In the genomic region with DNA sequence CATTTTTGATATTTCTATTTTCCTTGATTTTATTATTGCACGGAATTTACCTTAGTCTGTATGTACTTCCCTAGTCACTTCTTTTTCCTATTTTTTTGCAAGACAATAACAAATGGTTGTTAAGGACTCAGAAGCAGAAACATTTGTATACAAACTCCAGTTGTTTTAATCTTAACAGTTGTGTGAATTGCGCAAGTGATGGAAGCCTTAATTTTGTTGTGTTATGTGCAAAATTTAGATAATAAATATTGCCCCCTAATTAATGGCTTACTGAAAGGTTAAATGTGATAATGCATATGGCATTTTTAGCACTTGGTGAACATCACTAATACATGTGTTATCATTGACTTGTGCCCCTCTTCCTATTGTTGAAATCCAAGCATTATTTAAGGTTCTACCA, we compare ENCODE assay signal across 34 cellular contexts.
"Had no signal": no experiment of that assay in that cellular context is flagged by ENCODE, and none has a peak within 500 bp of the region (broad histone marks: within the 10 kb centered on the region; RNA-seq: fewer than 3 reads in every experiment).

No MANE protein-coding gene starts in this region.

- FAIRE-seq: astrocyte, TTC549 had no signal

- H3K36me3 Mint-ChIP-seq: activated CD4-positive, alpha-beta memory T cell treated with anti-CD3 and anti-CD28 coated beads for 36 hours; activated naive CD4-positive, alpha-beta T cell treated with anti-CD3 and anti-CD28 coated beads, Interleukin-2, amount 50 U/mL, for 72 hours; activated naive CD8-positive, alpha-beta T cell treated with anti-CD3 and anti-CD28 coated beads for 36 hours had no signal

- DNase-seq: activated B cell treated with CpG ODN at 0.5 μM for 24 hours; activated CD4-positive, alpha-beta memory T cell treated with anti-CD3 and anti-CD28 coated beads for 36 hours; activated CD4-positive, alpha-beta T cell treated with anti-CD3 and anti-CD28 coated beads for 4 hours; activated CD4-positive, alpha-beta T cell treated with anti-CD3 and anti-CD28 coated beads, Interleukin-2, amount 10 ng/mL, durations not matched to agents 24 days and 14 days; activated CD4-positive, alpha-beta T cell treated with anti-CD3 and anti-CD28 coated beads, Interleukin-2, amount 50 U/mL, for 1 hour; activated CD4-positive, alpha-beta T cell treated with anti-CD3 and anti-CD28 coated beads, Interleukin-2, amount 50 U/mL, for 4 hours; activated CD4-positive, CD25-positive, alpha-beta regulatory T cell treated with anti-CD3 and anti-CD28 coated beads, Interleukin-2, amount 50 U/mL, for 72 hours; activated CD8-positive, alpha-beta memory T cell treated with anti-CD3 and anti-CD28 coated beads, Interleukin-2, amount 50 U/mL, for 4 hours; activated CD8-positive, alpha-beta T cell treated with anti-CD3 and anti-CD28 coated beads for 36 hours; activated effector memory CD4-positive, alpha-beta T cell treated with anti-CD3 and anti-CD28 coated beads, Interleukin-2, amount 50 U/mL, for 16 hours; activated gamma-delta T cell treated with Interleukin-2 at 50 U/mL for 16 hours; activated naive CD4-positive, alpha-beta T cell; activated naive CD4-positive, alpha-beta T cell treated with anti-CD3 and anti-CD28 coated beads for 36 hours; activated naive CD4-positive, alpha-beta T cell treated with anti-CD3 and anti-CD28 coated beads, Interleukin-2, amount 50 U/mL, for 16 hours; activated naive CD8-positive, alpha-beta T cell treated with anti-CD3 and anti-CD28 coated beads for 36 hours; activated T-cell treated with anti-CD3 and anti-CD28 coated beads for 4 hours; activated T-cell treated with anti-CD3 and anti-CD28 coated beads, Interleukin-2, amount 50 U/mL, for 24 hours; activated T-cell treated with anti-CD3 and anti-CD28 coated beads, Interleukin-2, amount 50 U/mL, for 48 hours; adrenal gland; amniotic stem cell; aorta; body of pancreas; brain microvascular endothelial cell; central memory CD4-positive, alpha-beta T cell; T-helper 2 cell; T-helper 9 cell had no signal

- H3K4me1 Mint-ChIP-seq: activated B cell treated with CpG ODN at 0.5 μM for 24 hours; activated CD4-positive, alpha-beta T cell treated with anti-CD3 and anti-CD28 coated beads, Interleukin-2, amount 10 ng/mL, durations not matched to agents 24 days and 14 days; activated naive CD8-positive, alpha-beta T cell treated with anti-CD3 and anti-CD28 coated beads for 36 hours; activated T-helper 17 cell treated with anti-CD3 and anti-CD28 coated beads, Interleukin-2, amount 50 U/mL, for 72 hours had no signal

- H3K36me3 ChIP-seq: adrenal gland, brain microvascular endothelial cell had no signal

- H3K4me3 ChIP-seq: adrenal gland, body of pancreas, breast epithelium had no signal

- H3K9me3 ChIP-seq: adrenal gland, body of pancreas, breast epithelium had no signal

- H3K4me1 ChIP-seq: adrenal gland, body of pancreas, breast epithelium had no signal

- H3K27ac ChIP-seq: adrenal gland, body of pancreas, brain microvascular endothelial cell, breast epithelium, VCaP had no signal

- H3K9me3 Mint-ChIP-seq: activated CD4-positive, alpha-beta T cell treated with anti-CD3 and anti-CD28 coated beads, Interleukin-2, amount 10 ng/mL, durations not matched to agents 24 days and 14 days; T-helper 1 cell treated with Interleukin-12 subunit alpha and Interleukin-12 subunit beta and Interleukin-4 antibody, amounts not matched to agents 30 μg/mL and 1 μg/mL, for 36 hours had no signal

- ATAC-seq: activated CD8-positive, alpha-beta T cell treated with anti-CD3 and anti-CD28 coated beads for 36 hours; activated naive CD4-positive, alpha-beta T cell treated with anti-CD3 and anti-CD28 coated beads, Interleukin-2, amount 50 U/mL, for 72 hours; activated T-helper 17 cell treated with anti-CD3 and anti-CD28 coated beads, Interleukin-2, amount 50 U/mL, for 72 hours; body of pancreas had no signal

- H3K27ac Mint-ChIP-seq: activated B cell treated with CpG ODN at 0.5 μM for 24 hours; activated CD4-positive, alpha-beta memory T cell treated with anti-CD3 and anti-CD28 coated beads for 36 hours; activated CD4-positive, alpha-beta T cell treated with anti-CD3 and anti-CD28 coated beads, Interleukin-2, amount 10 ng/mL, durations not matched to agents 24 days and 14 days; activated CD8-positive, alpha-beta T cell treated with anti-CD3 and anti-CD28 coated beads for 36 hours; activated naive CD4-positive, alpha-beta T cell treated with anti-CD3 and anti-CD28 coated beads for 36 hours; activated naive CD4-positive, alpha-beta T cell treated with anti-CD3 and anti-CD28 coated beads, Interleukin-2, amount 50 U/mL, for 72 hours; activated naive CD8-positive, alpha-beta T cell treated with anti-CD3 and anti-CD28 coated beads for 36 hours; activated T-cell treated with anti-CD3 and anti-CD28 coated beads, Interleukin-2, amount 50 U/mL, for 24 hours; activated T-helper 17 cell treated with anti-CD3 and anti-CD28 coated beads, Interleukin-2, amount 50 U/mL, for 72 hours; T-helper 1 cell treated with Interleukin-12 subunit alpha and Interleukin-12 subunit beta and Interleukin-4 antibody, amounts not matched to agents 30 μg/mL and 1 μg/mL, for 36 hours; T-helper 2 cell treated with Interferon-gamma antibody and Interleukin-4, amounts not matched to agents 5 μg/mL and 100 μg/mL, for 36 hours had no signal

- H3K4me3 Mint-ChIP-seq: activated B cell treated with CpG ODN at 0.5 μM for 24 hours; activated CD4-positive, alpha-beta memory T cell treated with anti-CD3 and anti-CD28 coated beads for 36 hours; activated CD4-positive, alpha-beta T cell treated with anti-CD3 and anti-CD28 coated beads, Interleukin-2, amount 10 ng/mL, durations not matched to agents 24 days and 14 days; activated CD8-positive, alpha-beta T cell treated with anti-CD3 and anti-CD28 coated beads for 36 hours; activated naive CD4-positive, alpha-beta T cell treated with anti-CD3 and anti-CD28 coated beads for 36 hours; activated naive CD8-positive, alpha-beta T cell treated with anti-CD3 and anti-CD28 coated beads for 36 hours; activated T-cell treated with anti-CD3 and anti-CD28 coated beads, Interleukin-2, amount 50 U/mL, for 24 hours; activated T-helper 17 cell treated with anti-CD3 and anti-CD28 coated beads, Interleukin-2, amount 50 U/mL, for 72 hours; T-helper 1 cell treated with Interleukin-12 subunit alpha and Interleukin-12 subunit beta and Interleukin-4 antibody, amounts not matched to agents 30 μg/mL and 1 μg/mL, for 36 hours; T-helper 2 cell treated with Interferon-gamma antibody and Interleukin-4, amounts not matched to agents 5 μg/mL and 100 μg/mL, for 36 hours had no signal

- H3K27me3 Mint-ChIP-seq: activated B cell treated with CpG ODN at 0.5 μM for 24 hours; activated CD4-positive, alpha-beta memory T cell treated with anti-CD3 and anti-CD28 coated beads for 36 hours; activated CD4-positive, alpha-beta T cell treated with anti-CD3 and anti-CD28 coated beads, Interleukin-2, amount 10 ng/mL, durations not matched to agents 24 days and 14 days; activated CD8-positive, alpha-beta T cell treated with anti-CD3 and anti-CD28 coated beads for 36 hours; activated naive CD8-positive, alpha-beta T cell treated with anti-CD3 and anti-CD28 coated beads for 36 hours; activated T-cell treated with anti-CD3 and anti-CD28 coated beads, Interleukin-2, amount 50 U/mL, for 24 hours; activated T-helper 17 cell treated with anti-CD3 and anti-CD28 coated beads, Interleukin-2, amount 50 U/mL, for 72 hours had no signal

- H3K27me3 ChIP-seq: adrenal gland, body of pancreas, brain microvascular endothelial cell, breast epithelium had no signal
